In the genomic region with DNA sequence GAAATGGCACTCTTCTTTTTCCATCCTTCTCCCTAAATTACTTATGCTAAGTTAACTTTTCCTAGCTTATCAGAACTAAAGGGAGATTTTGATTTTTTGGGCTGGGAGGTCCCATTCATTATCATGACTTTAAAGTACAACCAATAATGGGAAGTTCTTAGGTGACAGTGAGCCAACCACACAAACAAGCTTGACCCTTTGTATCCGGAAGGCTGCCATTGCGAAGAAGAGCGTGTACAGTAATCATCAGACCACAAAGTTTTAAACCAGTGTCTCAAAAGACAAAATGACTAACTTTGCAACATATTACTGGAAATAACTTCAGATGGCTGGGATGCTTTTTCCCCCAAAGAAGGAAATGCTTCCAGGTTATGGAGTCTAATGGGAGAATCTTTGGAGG, we compare ENCODE assay signal across 18 cellular contexts.
DNase-seq lines count a peak whose midpoint lies in the region; ATAC-seq and TF ChIP-seq lines count a peak whose summit lies in the region.
"Had no signal": no experiment of that assay in that cellular context is flagged by ENCODE, and none has a peak within 500 bp of the region (broad histone marks: within the 10 kb centered on the region; RNA-seq: fewer than 3 reads in every experiment).

No MANE protein-coding gene starts in this region.

- H3K4me3 Mint-ChIP-seq in activated CD4-positive, alpha-beta T cell treated with anti-CD3 and anti-CD28 coated beads, Interleukin-2, amount 10 ng/mL, durations not matched to agents 7 days and 5 days = no peak overlapping the region
- H3K4me3 Mint-ChIP-seq: CD4-positive, alpha-beta memory T cell had no signal

- H3K36me3 Mint-ChIP-seq in activated CD4-positive, alpha-beta T cell treated with anti-CD3 and anti-CD28 coated beads, Interleukin-2, amount 10 ng/mL, durations not matched to agents 7 days and 5 days (ENCODE audit: low read depth) = no peaks in the 10 kb centered on the region
- H3K36me3 Mint-ChIP-seq: CD4-positive, alpha-beta memory T cell had no signal

- no peaks in the 10 kb centered on the region for H3K27me3 Mint-ChIP-seq in activated CD4-positive, alpha-beta T cell treated with anti-CD3 and anti-CD28 coated beads, Interleukin-2, amount 10 ng/mL, durations not matched to agents 7 days and 5 days

- peaks cover 0 to 62% (median 0%) of the 10 kb centered on the region in 11 experiments; a peak in 9 of 22 replicates for H3K9me3 ChIP-seq in BLaER1 treated with 17β-estradiol and CSF1 and Interleukin-3, amounts not matched to agents 10 nM and 100 nM (replicated peaks in 1 of 11)

- H3K36me3 ChIP-seq in BLaER1 treated with 17β-estradiol and CSF1 and Interleukin-3, amounts not matched to agents 10 nM and 100 nM = no peaks in the 10 kb centered on the region

- H3K27me3 ChIP-seq in BLaER1 treated with 17β-estradiol and CSF1 and Interleukin-3, amounts not matched to agents 10 nM and 100 nM = no peaks in the 10 kb centered on the region

- peak overlapping the region in 6 of 11 experiments; percentile 27 to 79 (median 60); a peak in 11 of 22 replicates for H3K27ac ChIP-seq in BLaER1 treated with 17β-estradiol and CSF1 and Interleukin-3, amounts not matched to agents 10 nM and 100 nM

- H3K4me1 ChIP-seq in BLaER1 treated with 17β-estradiol and CSF1 and Interleukin-3, amounts not matched to agents 10 nM and 100 nM = peaks cover 0 to 32% (median 2%) of the 10 kb centered on the region in 10 experiments; a peak in 9 of 20 replicates

- H3K4me3 ChIP-seq in BLaER1 treated with 17β-estradiol and CSF1 and Interleukin-3, amounts not matched to agents 10 nM and 100 nM = no peak overlapping the region
- no peak overlapping the region for H3K4me3 ChIP-seq in astrocyte of the spinal cord (ENCODE audit: low read depth, low read length)

- no peak overlapping the region for H3K27ac Mint-ChIP-seq in activated CD4-positive, alpha-beta T cell treated with anti-CD3 and anti-CD28 coated beads, Interleukin-2, amount 10 ng/mL, durations not matched to agents 7 days and 5 days
- H3K27ac Mint-ChIP-seq: CD4-positive, alpha-beta memory T cell had no signal

- ATAC-seq in GM21717 (IDR thresholded peaks at IDR 0.05; ENCODE audit: unreplicated experiment) = no peak
- ATAC-seq: HCT116, Panc1 had no signal

- H4K20me1 ChIP-seq in BLaER1 treated with 17β-estradiol and CSF1 and Interleukin-3, amounts not matched to agents 10 nM and 100 nM = no peaks in the 10 kb centered on the region

- POLR2A ChIA-PET in activated CD4-positive, alpha-beta T cell treated with anti-CD3 and anti-CD28 coated beads, Interleukin-2, amount 10 ng/mL, durations not matched to agents 7 days and 5 days (lab: Charles Lee) = no interaction called here

- DNase-seq in NOMO-1 (lab: John Stamatoyannopoulos, UW; ENCODE audit: unreplicated experiment in 2 of 2) (peak; percentile 14 to 65), astrocyte of the spinal cord (ENCODE audit: low read depth, low spot score) (peak; percentile 24), kidney tubule cell (ENCODE audit: low spot score) (peak; percentile 21), islet precursor cell (no peak), NCI-H345 (lab: John Stamatoyannopoulos, UW) (no peak)
- no peak for DNase-seq in activated CD4-positive, alpha-beta T cell treated with anti-CD3 and anti-CD28 coated beads, Interleukin-2, amount 10 ng/mL, durations not matched to agents 7 days and 5 days
- DNase-seq: CD4-positive, alpha-beta memory T cell; DMS79 treated with DMSO at 0.1 percent for 48 hours; Karpas-422; MM.1S; NCI-H146; NCI-H69; NK-92 treated with Interleukin-12 subunit alpha and Interleukin-12 subunit beta, amount 100 ng/mL, for 24 hours; SHP77 had no signal

- in situ Hi-C loops in astrocyte of the spinal cord (cut with HindIII; ENCODE audit: low sequenced_read_pairs) = no loop called here

- peak overlapping the region in 4 of 11 experiments; percentile 20 to 35 (median 30); a peak in 6 of 22 replicates for H3K4me2 ChIP-seq in BLaER1 treated with 17β-estradiol and CSF1 and Interleukin-3, amounts not matched to agents 10 nM and 100 nM

- H3K4me1 Mint-ChIP-seq in activated CD4-positive, alpha-beta T cell treated with anti-CD3 and anti-CD28 coated beads, Interleukin-2, amount 10 ng/mL, durations not matched to agents 7 days and 5 days = no peaks in the 10 kb centered on the region
- H3K4me1 Mint-ChIP-seq: CD4-positive, alpha-beta memory T cell had no signal

- H3K9ac ChIP-seq in BLaER1 treated with 17β-estradiol and CSF1 and Interleukin-3, amounts not matched to agents 10 nM and 100 nM = no peak overlapping the region; a peak in 2 of 22 replicates

- CTCF ChIA-PET in activated CD4-positive, alpha-beta T cell treated with anti-CD3 and anti-CD28 coated beads, Interleukin-2, amount 10 ng/mL, durations not matched to agents 7 days and 5 days (lab: Charles Lee) = no interaction called here

- TF ChIP-seq CTCF in astrocyte of the spinal cord (IDR thresholded peaks at IDR 0.05; ENCODE audit: low read depth, low read length) = no peak

- no peaks in the 10 kb centered on the region for H3K9me3 Mint-ChIP-seq in activated CD4-positive, alpha-beta T cell treated with anti-CD3 and anti-CD28 coated beads, Interleukin-2, amount 10 ng/mL, durations not matched to agents 7 days and 5 days

Comparison
In these comparisons a context has a peak if more than half of its experiments do, and no peak if none do; other contexts are left out.
1. DNase-seq: peak in NOMO-1 (2 of 2), astrocyte of the spinal cord (single experiment) and kidney tubule cell (single experiment); none in islet precursor cell (single experiment), activated CD4-positive, alpha-beta T cell treated with anti-CD3 and anti-CD28 coated beads, Interleukin-2, amount 10 ng/mL, durations not matched to agents 7 days and 5 days (single experiment) and NCI-H345 (single experiment).